In the genomic region with DNA sequence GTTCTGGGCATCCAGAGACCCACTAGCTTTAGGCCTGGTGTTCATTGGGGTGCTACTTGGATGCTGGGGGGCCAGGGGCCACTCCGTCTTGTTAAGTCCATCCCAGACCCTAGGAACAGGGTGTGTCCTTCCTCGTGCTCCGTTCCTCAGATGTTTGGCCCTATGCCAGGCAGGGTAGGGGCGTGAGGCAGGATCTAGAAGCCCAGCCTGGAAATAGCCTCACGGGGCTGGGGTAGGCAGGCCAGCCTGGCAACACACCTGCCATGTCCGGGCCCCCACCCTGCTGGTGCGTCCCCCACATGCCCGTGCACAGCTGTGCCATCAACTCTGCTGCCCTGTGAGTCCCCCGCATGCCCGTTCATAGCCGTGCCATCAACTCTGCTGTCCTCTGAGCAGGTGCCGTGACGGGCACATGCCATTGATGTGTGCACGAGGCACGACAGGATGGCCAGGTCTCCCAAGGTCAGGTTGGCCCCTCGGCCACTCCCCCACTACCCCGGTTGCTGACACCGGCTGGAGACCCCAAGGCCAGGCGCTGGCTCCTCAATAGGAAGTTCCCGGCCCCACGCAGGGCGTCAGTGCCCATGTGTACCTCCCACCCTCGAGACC, we compare ENCODE assay signal across 9 cellular contexts. TPM values are rescaled to one million over a fixed set of nuclear protein-coding genes. Genes with fewer than 3 reads are reported as not detected.
DNase-seq lines count a peak whose midpoint lies in the region; ATAC-seq and TF ChIP-seq lines count a peak whose summit lies in the region.
"Had no signal": no experiment of that assay in that cellular context is flagged by ENCODE, and none has a peak within 500 bp of the region (broad histone marks: within the 10 kb centered on the region; RNA-seq: fewer than 3 reads in every experiment).

No MANE protein-coding gene starts in this region.

- DNase-seq in right cardiac atrium, result peak; percentile 37 to 65 (median 62)
- DNase-seq in stimulated activated effector memory CD8-positive, alpha-beta T cell treated with anti-CD3 and anti-CD28 coated beads, Interleukin-12 subunit alpha, Interleukin-12 subunit beta, amount 100 ng/mL, for 72 hours (ENCODE audit: low spot score in 2 of 2), result no peak
- DNase-seq in UCSD-AML1 (lab: John Stamatoyannopoulos, UW; ENCODE audit: unreplicated experiment), result no peak
- DNase-seq in GM10248 (ENCODE audit: extremely low spot score), result no peak
- DNase-seq: NCI-H2029 treated with DMSO at 0.1 percent for 48 hours had no signal

- intact Hi-C loops in right cardiac atrium (cut with DNase I), result no loop called here

- H3K27me3 ChIP-seq in right cardiac atrium (ENCODE audit: control insufficient read depth, insufficient read depth), result no peaks in the 10 kb centered on the region

- no peak for TF ChIP-seq EP300 in Ishikawa (IDR thresholded peaks at IDR 0.05; ENCODE audit: borderline replicate concordance)

- H3K4me3 ChIP-seq in right cardiac atrium (ENCODE audit: low read length), result no peak overlapping the region
- H3K4me3 ChIP-seq: prostate gland had no signal

- H3K36me3 Mint-ChIP-seq in stimulated activated effector memory CD8-positive, alpha-beta T cell treated with anti-CD3 and anti-CD28 coated beads, Interleukin-12 subunit alpha, Interleukin-12 subunit beta, amount 100 ng/mL, for 72 hours, result peaks cover 33% of the 10 kb centered on the region

- WGBS in right cardiac atrium, result 65% methylated on average over 23 of the region's 23 CpGs

- H3K4me1 Mint-ChIP-seq in stimulated activated effector memory CD8-positive, alpha-beta T cell treated with anti-CD3 and anti-CD28 coated beads, Interleukin-12 subunit alpha, Interleukin-12 subunit beta, amount 100 ng/mL, for 72 hours, result peaks cover 11% of the 10 kb centered on the region

- POLR2A ChIA-PET in GM10248 (lab: Yijun Ruan, JAX), result no interaction called here

- no peaks in the 10 kb centered on the region for H3K9me3 ChIP-seq in right cardiac atrium (ENCODE audit: control insufficient read depth, low read length)
- H3K9me3 ChIP-seq: prostate gland had no signal

- peak; percentile 7 for ATAC-seq in SK-N-SH treated with all-trans-retinoic acid at 6 μM for 48 hours
- peak; percentile 1 to 13 for ATAC-seq in right cardiac atrium
- ATAC-seq in stimulated activated effector memory CD8-positive, alpha-beta T cell treated with anti-CD3 and anti-CD28 coated beads, Interleukin-12 subunit alpha, Interleukin-12 subunit beta, amount 100 ng/mL, for 72 hours, result peak; percentile 9
- no peak for ATAC-seq in HG02870 (IDR thresholded peaks at IDR 0.05; ENCODE audit: unreplicated experiment)

- TF ChIP-seq RAD21 in Ishikawa (IDR thresholded peaks at IDR 0.05; ENCODE audit: low read depth), result no peak

- H3K9me3 Mint-ChIP-seq in stimulated activated effector memory CD8-positive, alpha-beta T cell treated with anti-CD3 and anti-CD28 coated beads, Interleukin-12 subunit alpha, Interleukin-12 subunit beta, amount 100 ng/mL, for 72 hours, result no peaks in the 10 kb centered on the region

- peak overlapping the region; percentile 29 for H3K27ac Mint-ChIP-seq in stimulated activated effector memory CD8-positive, alpha-beta T cell treated with anti-CD3 and anti-CD28 coated beads, Interleukin-12 subunit alpha, Interleukin-12 subunit beta, amount 100 ng/mL, for 72 hours

- peaks cover 8% of the 10 kb centered on the region for H3K4me1 ChIP-seq in right cardiac atrium (ENCODE audit: control insufficient read depth, insufficient read depth, low read length)

- no peak overlapping the region for H3K27ac ChIP-seq in right cardiac atrium (ENCODE audit: low read length)

- H3K4me3 Mint-ChIP-seq in stimulated activated effector memory CD8-positive, alpha-beta T cell treated with anti-CD3 and anti-CD28 coated beads, Interleukin-12 subunit alpha, Interleukin-12 subunit beta, amount 100 ng/mL, for 72 hours, result no peak overlapping the region

- CTCF ChIA-PET in GM10248 (lab: Yijun Ruan, JAX), result no interaction called here

- TF ChIP-seq CTCF in GM10248 (IDR thresholded peaks at IDR 0.05; ENCODE audit: control extremely low read depth, extremely low read depth, low read depth, missing control alignments), result no peak

TF ChIP-seq in Ishikawa, 13 proteins besides CTCF, POLR2A, EP300 and RAD21:
- no peak for TF ChIP-seq TCF12 (IDR thresholded peaks at IDR 0.05; ENCODE audit: low read depth)
- TF ChIP-seq NFIC (IDR thresholded peaks at IDR 0.05), result peak; percentile 70; the same call in 1 of the 2 replicates

TF ChIP-seq in SK-N-SH treated with all-trans-retinoic acid at 6 μM for 48 hours, 23 proteins besides CTCF, POLR2A, EP300 and RAD21:
- TF ChIP-seq, protein P1, sequence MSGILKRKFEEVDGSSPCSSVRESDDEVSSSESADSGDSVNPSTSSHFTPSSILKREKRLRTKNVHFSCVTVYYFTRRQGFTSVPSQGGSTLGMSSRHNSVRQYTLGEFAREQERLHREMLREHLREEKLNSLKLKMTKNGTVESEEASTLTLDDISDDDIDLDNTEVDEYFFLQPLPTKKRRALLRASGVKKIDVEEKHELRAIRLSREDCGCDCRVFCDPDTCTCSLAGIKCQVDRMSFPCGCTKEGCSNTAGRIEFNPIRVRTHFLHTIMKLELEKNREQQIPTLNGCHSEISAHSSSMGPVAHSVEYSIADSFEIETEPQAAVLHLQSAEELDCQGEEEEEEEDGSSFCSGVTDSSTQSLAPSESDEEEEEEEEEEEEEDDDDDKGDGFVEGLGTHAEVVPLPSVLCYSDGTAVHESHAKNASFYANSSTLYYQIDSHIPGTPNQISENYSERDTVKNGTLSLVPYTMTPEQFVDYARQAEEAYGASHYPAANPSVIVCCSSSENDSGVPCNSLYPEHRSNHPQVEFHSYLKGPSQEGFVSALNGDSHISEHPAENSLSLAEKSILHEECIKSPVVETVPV (CRISPR knock-in tag; IDR thresholded peaks at IDR 0.05), result no peak
- TF ChIP-seq, protein P2, sequence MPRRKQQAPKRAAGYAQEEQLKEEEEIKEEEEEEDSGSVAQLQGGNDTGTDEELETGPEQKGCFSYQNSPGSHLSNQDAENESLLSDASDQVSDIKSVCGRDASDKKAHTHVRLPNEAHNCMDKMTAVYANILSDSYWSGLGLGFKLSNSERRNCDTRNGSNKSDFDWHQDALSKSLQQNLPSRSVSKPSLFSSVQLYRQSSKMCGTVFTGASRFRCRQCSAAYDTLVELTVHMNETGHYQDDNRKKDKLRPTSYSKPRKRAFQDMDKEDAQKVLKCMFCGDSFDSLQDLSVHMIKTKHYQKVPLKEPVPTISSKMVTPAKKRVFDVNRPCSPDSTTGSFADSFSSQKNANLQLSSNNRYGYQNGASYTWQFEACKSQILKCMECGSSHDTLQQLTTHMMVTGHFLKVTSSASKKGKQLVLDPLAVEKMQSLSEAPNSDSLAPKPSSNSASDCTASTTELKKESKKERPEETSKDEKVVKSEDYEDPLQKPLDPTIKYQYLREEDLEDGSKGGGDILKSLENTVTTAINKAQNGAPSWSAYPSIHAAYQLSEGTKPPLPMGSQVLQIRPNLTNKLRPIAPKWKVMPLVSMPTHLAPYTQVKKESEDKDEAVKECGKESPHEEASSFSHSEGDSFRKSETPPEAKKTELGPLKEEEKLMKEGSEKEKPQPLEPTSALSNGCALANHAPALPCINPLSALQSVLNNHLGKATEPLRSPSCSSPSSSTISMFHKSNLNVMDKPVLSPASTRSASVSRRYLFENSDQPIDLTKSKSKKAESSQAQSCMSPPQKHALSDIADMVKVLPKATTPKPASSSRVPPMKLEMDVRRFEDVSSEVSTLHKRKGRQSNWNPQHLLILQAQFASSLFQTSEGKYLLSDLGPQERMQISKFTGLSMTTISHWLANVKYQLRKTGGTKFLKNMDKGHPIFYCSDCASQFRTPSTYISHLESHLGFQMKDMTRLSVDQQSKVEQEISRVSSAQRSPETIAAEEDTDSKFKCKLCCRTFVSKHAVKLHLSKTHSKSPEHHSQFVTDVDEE (CRISPR knock-in tag; IDR thresholded peaks at IDR 0.05), result no peak
- TF ChIP-seq, protein P3, sequence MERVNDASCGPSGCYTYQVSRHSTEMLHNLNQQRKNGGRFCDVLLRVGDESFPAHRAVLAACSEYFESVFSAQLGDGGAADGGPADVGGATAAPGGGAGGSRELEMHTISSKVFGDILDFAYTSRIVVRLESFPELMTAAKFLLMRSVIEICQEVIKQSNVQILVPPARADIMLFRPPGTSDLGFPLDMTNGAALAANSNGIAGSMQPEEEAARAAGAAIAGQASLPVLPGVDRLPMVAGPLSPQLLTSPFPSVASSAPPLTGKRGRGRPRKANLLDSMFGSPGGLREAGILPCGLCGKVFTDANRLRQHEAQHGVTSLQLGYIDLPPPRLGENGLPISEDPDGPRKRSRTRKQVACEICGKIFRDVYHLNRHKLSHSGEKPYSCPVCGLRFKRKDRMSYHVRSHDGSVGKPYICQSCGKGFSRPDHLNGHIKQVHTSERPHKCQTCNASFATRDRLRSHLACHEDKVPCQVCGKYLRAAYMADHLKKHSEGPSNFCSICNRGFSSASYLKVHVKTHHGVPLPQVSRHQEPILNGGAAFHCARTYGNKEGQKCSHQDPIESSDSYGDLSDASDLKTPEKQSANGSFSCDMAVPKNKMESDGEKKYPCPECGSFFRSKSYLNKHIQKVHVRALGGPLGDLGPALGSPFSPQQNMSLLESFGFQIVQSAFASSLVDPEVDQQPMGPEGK (CRISPR knock-in tag; IDR thresholded peaks at IDR 0.05; ENCODE audit: borderline replicate concordance), result no peak
- TF ChIP-seq BACH2 (CRISPR knock-in tag; IDR thresholded peaks at IDR 0.05; ENCODE audit: borderline replicate concordance), result no peak
- no peak for TF ChIP-seq GLIS3 (CRISPR knock-in tag; IDR thresholded peaks at IDR 0.05)
- no peak for TF ChIP-seq ZNF8 (CRISPR knock-in tag; IDR thresholded peaks at IDR 0.05)

RNA-seq across cellular contexts. Expression of a gene that starts 36.8 kb away (rescaled TPM):
- 1 to 10 TPM in 1 of 4 donors, under 1 TPM in 3; 0.33 to 1.1 (median 0.40) TPM for total RNA-seq in right cardiac atrium
- polyA plus RNA-seq in right cardiac atrium, result 0.23 TPM

RNA-seq across cellular contexts. Expression of a gene that starts 38.8 kb away (rescaled TPM):
- 10 to 100 TPM; 70.8 to 99.8 (median 92.5) TPM for total RNA-seq in right cardiac atrium
- polyA plus RNA-seq in right cardiac atrium, result 40.3 TPM

Comparison
In these comparisons a context has a peak if more than half of its experiments do, and no peak if none do; other contexts are left out.
1. DNase-seq: peak in right cardiac atrium (3 of 3); none in stimulated activated effector memory CD8-positive, alpha-beta T cell treated with anti-CD3 and anti-CD28 coated beads, Interleukin-12 subunit alpha, Interleukin-12 subunit beta, amount 100 ng/mL, for 72 hours (0 of 2), UCSD-AML1 (single experiment) and GM10248 (single experiment).